Comparison of ENCODE assay signal across 17 cellular contexts in the genomic region with DNA sequence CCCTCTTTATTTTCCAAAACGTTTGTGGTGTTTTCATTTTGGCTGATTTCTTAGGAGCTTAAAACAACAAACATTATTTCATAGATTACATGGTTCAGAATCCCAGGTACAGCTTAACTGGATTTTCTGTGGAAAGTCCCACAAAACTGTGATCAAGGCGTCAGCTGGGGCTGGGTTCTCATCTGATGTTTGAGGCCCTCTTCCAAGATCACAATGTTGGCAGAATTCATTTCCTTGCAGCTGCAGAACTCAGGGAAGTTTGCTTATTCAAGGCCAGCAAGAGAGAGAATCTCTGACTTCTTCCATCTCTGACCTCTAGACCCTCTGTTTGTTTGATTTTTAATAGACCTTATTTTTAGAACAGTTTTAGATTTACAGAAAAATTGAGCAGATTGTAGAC.
DNase-seq lines count a peak whose midpoint lies in the region; ATAC-seq, FAIRE-seq and TF ChIP-seq lines count a peak whose summit lies in the region.
"Had no signal": no experiment of that assay in that cellular context is flagged by ENCODE, and none has a peak within 500 bp of the region (broad histone marks: within the 10 kb centered on the region; RNA-seq: fewer than 3 reads in every experiment).

No MANE protein-coding gene starts in this region.

- peak; percentile 74 for FAIRE-seq in K562 (lab: Jason Lieb, UNC)
- FAIRE-seq: GM12878, H1, HepG2 had no signal

- H3K27me3 ChIP-seq in heart right ventricle (no peaks in the 10 kb centered on the region), right atrium auricular region (no peaks in the 10 kb centered on the region), K562 (ENCODE audit: control insufficient read depth in 2 of 2, insufficient read depth in 2 of 2, low read length in 2 of 2) (peaks cover 0 to 17% of the 10 kb centered on the region in 2 experiments; a peak in 3 of 5 replicates), osteoblast (ENCODE audit: insufficient read depth, low read length) (no peaks in the 10 kb centered on the region), testis (no peaks in the 10 kb centered on the region)
- H3K27me3 ChIP-seq: BLaER1 treated with 17β-estradiol and CSF1 and Interleukin-3, amounts not matched to agents 10 nM and 100 nM had no signal

- in situ Hi-C loops in K562 (cut with MboI): no loop called here

- TF ChIP-seq EP300 in K562 (IDR thresholded peaks at IDR 0.05; ENCODE audit: low read length): no peak

- TF ChIP-seq POLR2A in K562 (conservative IDR thresholded peaks at IDR 0.05) (no peak), testis (IDR thresholded peaks at IDR 0.05) (no peak)

- intact Hi-C loops in heart right ventricle (cut with DNase I): no loop called here
- intact Hi-C loops in K562 (cut with micrococcal nuclease): no loop called here
- intact Hi-C loops in testis (cut with DNase I; ENCODE audit: low total_unique reads): no loop called here

- H3K36me3 ChIP-seq in heart right ventricle (no peaks in the 10 kb centered on the region), right atrium auricular region (no peaks in the 10 kb centered on the region), K562 (ENCODE audit: control insufficient read depth, insufficient read depth, low read length) (no peaks in the 10 kb centered on the region), osteoblast (ENCODE audit: insufficient read depth, low read length) (no peaks in the 10 kb centered on the region), testis (ENCODE audit: low read depth, missing control alignments) (no peaks in the 10 kb centered on the region)
- H3K36me3 ChIP-seq: BLaER1 treated with 17β-estradiol and CSF1 and Interleukin-3, amounts not matched to agents 10 nM and 100 nM had no signal

- H3K4me2 ChIP-seq in K562 (ENCODE audit: insufficient read depth, low read length) (no peak overlapping the region), osteoblast (ENCODE audit: insufficient read depth, low read length) (no peak overlapping the region)
- H3K4me2 ChIP-seq: BLaER1 treated with 17β-estradiol and CSF1 and Interleukin-3, amounts not matched to agents 10 nM and 100 nM had no signal

- H3K27ac ChIP-seq in heart right ventricle: peak overlapping the region in 4 of 10 donors; percentile 28 to 56 (median 40)
- H3K27ac ChIP-seq in right atrium auricular region: peak overlapping the region in 1 of 2 donors; percentile 21
- no peak overlapping the region for H3K27ac ChIP-seq in K562 (ENCODE audit: extremely low read depth, low read depth, low read length)
- H3K27ac ChIP-seq in osteoblast (ENCODE audit: low read depth, low read length): no peak overlapping the region
- peak overlapping the region in 1 of 2 donors; percentile 16 for H3K27ac ChIP-seq in testis
- H3K27ac ChIP-seq: BLaER1 treated with 17β-estradiol and CSF1 and Interleukin-3, amounts not matched to agents 10 nM and 100 nM had no signal

- POLR2A ChIA-PET in K562 (lab: Yijun Ruan, JAX): interaction anchor here (0.7 kb wide), 1 partner anchor 502 kb away, joined by 3 read pairs; no protein-coding TSS in a partner anchor

- H3K9ac ChIP-seq in K562 (ENCODE audit: insufficient read depth in 1 of 2, low read depth in 2 of 2, low read length in 2 of 2): no peak overlapping the region
- H3K9ac ChIP-seq: BLaER1 treated with 17β-estradiol and CSF1 and Interleukin-3, amounts not matched to agents 10 nM and 100 nM had no signal

- DNase-seq in heart right ventricle (peak in 1 of 2 donors; percentile 21), right atrium auricular region (ENCODE audit: low spot score) (no peak), K562 (ENCODE audit: extremely low read depth in 1 of 4, low spot score in 3 of 4) (no peak), osteoblast (ENCODE audit: insufficient read length, low spot score, missing footprints) (peak; percentile 30), testis (peak; percentile 31), DMS 273 treated with DMSO at 0.1 percent for 48 hours (lab: John Stamatoyannopoulos, UW) (no peak)
- DNase-seq: Calu3; CD8-positive, alpha-beta T cell; DMS53; DND-41; EL; H9 had no signal

- CTCF ChIA-PET in K562 (lab: Yijun Ruan, JAX; ENCODE audit: low intra/inter-chr PET ratio): no interaction called here

- H3K4me3 ChIP-seq in heart right ventricle: no peak overlapping the region
- no peak overlapping the region for H3K4me3 ChIP-seq in right atrium auricular region
- no peak overlapping the region for H3K4me3 ChIP-seq in K562
- H3K4me3 ChIP-seq in osteoblast (ENCODE audit: insufficient read depth, low read length): no peak overlapping the region
- H3K4me3 ChIP-seq in testis: no peak overlapping the region
- H3K4me3 ChIP-seq: BLaER1 treated with 17β-estradiol and CSF1 and Interleukin-3, amounts not matched to agents 10 nM and 100 nM; GM12878 had no signal

- 0 out of 2 replicates have a peak, but pooled peaks cover 6% of the 10 kb centered on the region for H4K20me1 ChIP-seq in K562 (replicated peaks; ENCODE audit: control insufficient read depth, insufficient read depth, low read length)
- no peaks in the 10 kb centered on the region for H4K20me1 ChIP-seq in osteoblast (ENCODE audit: insufficient read depth, low read length)
- H4K20me1 ChIP-seq: BLaER1 treated with 17β-estradiol and CSF1 and Interleukin-3, amounts not matched to agents 10 nM and 100 nM had no signal

- H3K4me1 ChIP-seq in heart right ventricle: peaks cover 0 to 25% (median 20%) of the 10 kb centered on the region in 9 donors
- peaks cover 0 to 33% of the 10 kb centered on the region in 2 donors for H3K4me1 ChIP-seq in right atrium auricular region
- no peaks in the 10 kb centered on the region for H3K4me1 ChIP-seq in K562 (replicated peaks in 1 of 2; ENCODE audit: control insufficient read depth in 2 of 2, insufficient read depth in 2 of 2, low read length in 2 of 2)
- H3K4me1 ChIP-seq in osteoblast (ENCODE audit: insufficient read depth, low read length): no peaks in the 10 kb centered on the region
- H3K4me1 ChIP-seq in testis: peaks cover 12% of the 10 kb centered on the region
- H3K4me1 ChIP-seq: BLaER1 treated with 17β-estradiol and CSF1 and Interleukin-3, amounts not matched to agents 10 nM and 100 nM had no signal

- TF ChIP-seq CTCF in heart right ventricle (IDR thresholded peaks at IDR 0.05): no peak
- no peak for TF ChIP-seq CTCF in right atrium auricular region (IDR thresholded peaks at IDR 0.05)
- TF ChIP-seq CTCF in K562 (IDR thresholded peaks at IDR 0.05 in 2 of 3, conservative IDR thresholded peaks at IDR 0.05 in 1 of 3; ENCODE audit: insufficient read depth in 2 of 3, low read depth in 1 of 3, low read length in 3 of 3): no peak
- no peak for TF ChIP-seq CTCF in osteoblast (IDR thresholded peaks at IDR 0.05; ENCODE audit: extremely low read depth, low read depth, low read length)
- no peak for TF ChIP-seq CTCF in testis (IDR thresholded peaks at IDR 0.05)

- H3K9me1 ChIP-seq in K562 (ENCODE audit: control insufficient read depth, insufficient read depth, low read length): no peaks in the 10 kb centered on the region

- no TSS peak for BruUV-seq in K562 (replicated peaks; lab: Mats Ljungman, UMichigan)

- peak in 5 of 8 donors; percentile 32 to 67 (median 57) for ATAC-seq in heart right ventricle
- ATAC-seq in K562: no peak
- ATAC-seq in activated CD4-positive, CD25-positive, alpha-beta regulatory T cell treated with anti-CD3 and anti-CD28 coated beads, Interleukin-2, amount 50 U/mL, for 24 hours: no peak
- ATAC-seq: CD8-positive, alpha-beta T cell; GM12878; HepG2 had no signal

- WGBS in heart right ventricle, 2 donors: 36 to 42% methylated on average over 2 of the region's 2 CpGs
- WGBS in K562 (ENCODE audit: insufficient coverage, low coverage, missing lambda C conversion rate): 0% methylated on average over 2 of the region's 2 CpGs
- WGBS in testis, 2 donors: 33 to 36% methylated on average over 2 of the region's 2 CpGs

- H3K9me3 ChIP-seq in heart right ventricle: no peaks in the 10 kb centered on the region
- no peaks in the 10 kb centered on the region for H3K9me3 ChIP-seq in right atrium auricular region
- no peaks in the 10 kb centered on the region for H3K9me3 ChIP-seq in K562 (replicated peaks; ENCODE audit: control insufficient read depth, insufficient read depth, low read depth, low read length)
- no peaks in the 10 kb centered on the region for H3K9me3 ChIP-seq in osteoblast (ENCODE audit: low read depth, low read length)
- no peaks in the 10 kb centered on the region for H3K9me3 ChIP-seq in testis
- H3K9me3 ChIP-seq: BLaER1 treated with 17β-estradiol and CSF1 and Interleukin-3, amounts not matched to agents 10 nM and 100 nM had no signal

- no peak for TF ChIP-seq RAD21 in K562 (CRISPR knock-in tag; conservative IDR thresholded peaks at IDR 0.05 in 1 of 2, IDR thresholded peaks at IDR 0.05 in 1 of 2)

- no peaks in the 10 kb centered on the region for H3K79me2 ChIP-seq in K562 (ENCODE audit: control insufficient read depth, insufficient read depth, low read length)
- H3K79me2 ChIP-seq in osteoblast (ENCODE audit: insufficient read depth, low read length): no peaks in the 10 kb centered on the region

- H2AFZ ChIP-seq in K562 (ENCODE audit: low read depth, low read length) (no peak overlapping the region), osteoblast (ENCODE audit: low read length) (no peak overlapping the region)

TF ChIP-seq in K562, 482 proteins besides CTCF, POLR2A, EP300 and RAD21 (continues in another document):
- no peak for TF ChIP-seq STAT6 (CRISPR knock-in tag; IDR thresholded peaks at IDR 0.05)
- TF ChIP-seq GTF2E2 (tag; IDR thresholded peaks at IDR 0.05): no peak

Comparison
In these comparisons a context has a peak if more than half of its experiments do, and no peak if none do; other contexts are left out.
1. ATAC-seq: peak in heart right ventricle (5 of 8); none in K562 (single experiment) and activated CD4-positive, CD25-positive, alpha-beta regulatory T cell treated with anti-CD3 and anti-CD28 coated beads, Interleukin-2, amount 50 U/mL, for 24 hours (0 of 2).
2. DNase-seq: peak in osteoblast (single experiment) and testis (single experiment); none in right atrium auricular region (single experiment), K562 (0 of 4) and DMS 273 treated with DMSO at 0.1 percent for 48 hours (single experiment).